In the genomic region with DNA sequence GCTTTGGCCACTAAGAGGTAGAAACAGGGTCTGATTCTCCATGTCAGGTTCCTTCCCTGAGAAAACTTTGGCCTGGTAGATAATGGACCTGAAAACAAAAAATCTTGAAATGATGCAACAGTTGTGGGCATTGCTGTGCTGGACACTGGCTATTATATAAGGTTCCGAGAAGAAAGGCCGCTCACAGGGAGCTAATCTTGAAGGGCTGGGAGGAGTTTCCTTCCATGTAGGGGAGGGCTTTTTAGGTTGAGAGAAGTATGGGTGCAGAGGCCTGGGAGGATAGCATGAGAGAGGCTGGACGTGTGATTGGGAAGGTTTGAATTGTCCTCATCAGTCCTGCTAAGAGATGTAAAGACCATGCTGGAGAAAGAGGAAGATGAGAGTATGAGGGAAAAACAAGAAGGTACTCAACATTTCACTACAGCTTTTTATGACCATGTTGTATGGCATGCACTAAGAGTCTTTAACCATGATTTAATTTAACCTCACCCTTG, we compare ENCODE assay signal across 2 cellular contexts.
TF ChIP-seq lines count a peak whose summit lies in the region.

No MANE protein-coding gene starts in this region.

TF ChIP-seq in GM23338, 12 proteins besides CTCF, POLR2A, EP300 and RAD21 (continues in another document):
- TF ChIP-seq, protein P1, sequence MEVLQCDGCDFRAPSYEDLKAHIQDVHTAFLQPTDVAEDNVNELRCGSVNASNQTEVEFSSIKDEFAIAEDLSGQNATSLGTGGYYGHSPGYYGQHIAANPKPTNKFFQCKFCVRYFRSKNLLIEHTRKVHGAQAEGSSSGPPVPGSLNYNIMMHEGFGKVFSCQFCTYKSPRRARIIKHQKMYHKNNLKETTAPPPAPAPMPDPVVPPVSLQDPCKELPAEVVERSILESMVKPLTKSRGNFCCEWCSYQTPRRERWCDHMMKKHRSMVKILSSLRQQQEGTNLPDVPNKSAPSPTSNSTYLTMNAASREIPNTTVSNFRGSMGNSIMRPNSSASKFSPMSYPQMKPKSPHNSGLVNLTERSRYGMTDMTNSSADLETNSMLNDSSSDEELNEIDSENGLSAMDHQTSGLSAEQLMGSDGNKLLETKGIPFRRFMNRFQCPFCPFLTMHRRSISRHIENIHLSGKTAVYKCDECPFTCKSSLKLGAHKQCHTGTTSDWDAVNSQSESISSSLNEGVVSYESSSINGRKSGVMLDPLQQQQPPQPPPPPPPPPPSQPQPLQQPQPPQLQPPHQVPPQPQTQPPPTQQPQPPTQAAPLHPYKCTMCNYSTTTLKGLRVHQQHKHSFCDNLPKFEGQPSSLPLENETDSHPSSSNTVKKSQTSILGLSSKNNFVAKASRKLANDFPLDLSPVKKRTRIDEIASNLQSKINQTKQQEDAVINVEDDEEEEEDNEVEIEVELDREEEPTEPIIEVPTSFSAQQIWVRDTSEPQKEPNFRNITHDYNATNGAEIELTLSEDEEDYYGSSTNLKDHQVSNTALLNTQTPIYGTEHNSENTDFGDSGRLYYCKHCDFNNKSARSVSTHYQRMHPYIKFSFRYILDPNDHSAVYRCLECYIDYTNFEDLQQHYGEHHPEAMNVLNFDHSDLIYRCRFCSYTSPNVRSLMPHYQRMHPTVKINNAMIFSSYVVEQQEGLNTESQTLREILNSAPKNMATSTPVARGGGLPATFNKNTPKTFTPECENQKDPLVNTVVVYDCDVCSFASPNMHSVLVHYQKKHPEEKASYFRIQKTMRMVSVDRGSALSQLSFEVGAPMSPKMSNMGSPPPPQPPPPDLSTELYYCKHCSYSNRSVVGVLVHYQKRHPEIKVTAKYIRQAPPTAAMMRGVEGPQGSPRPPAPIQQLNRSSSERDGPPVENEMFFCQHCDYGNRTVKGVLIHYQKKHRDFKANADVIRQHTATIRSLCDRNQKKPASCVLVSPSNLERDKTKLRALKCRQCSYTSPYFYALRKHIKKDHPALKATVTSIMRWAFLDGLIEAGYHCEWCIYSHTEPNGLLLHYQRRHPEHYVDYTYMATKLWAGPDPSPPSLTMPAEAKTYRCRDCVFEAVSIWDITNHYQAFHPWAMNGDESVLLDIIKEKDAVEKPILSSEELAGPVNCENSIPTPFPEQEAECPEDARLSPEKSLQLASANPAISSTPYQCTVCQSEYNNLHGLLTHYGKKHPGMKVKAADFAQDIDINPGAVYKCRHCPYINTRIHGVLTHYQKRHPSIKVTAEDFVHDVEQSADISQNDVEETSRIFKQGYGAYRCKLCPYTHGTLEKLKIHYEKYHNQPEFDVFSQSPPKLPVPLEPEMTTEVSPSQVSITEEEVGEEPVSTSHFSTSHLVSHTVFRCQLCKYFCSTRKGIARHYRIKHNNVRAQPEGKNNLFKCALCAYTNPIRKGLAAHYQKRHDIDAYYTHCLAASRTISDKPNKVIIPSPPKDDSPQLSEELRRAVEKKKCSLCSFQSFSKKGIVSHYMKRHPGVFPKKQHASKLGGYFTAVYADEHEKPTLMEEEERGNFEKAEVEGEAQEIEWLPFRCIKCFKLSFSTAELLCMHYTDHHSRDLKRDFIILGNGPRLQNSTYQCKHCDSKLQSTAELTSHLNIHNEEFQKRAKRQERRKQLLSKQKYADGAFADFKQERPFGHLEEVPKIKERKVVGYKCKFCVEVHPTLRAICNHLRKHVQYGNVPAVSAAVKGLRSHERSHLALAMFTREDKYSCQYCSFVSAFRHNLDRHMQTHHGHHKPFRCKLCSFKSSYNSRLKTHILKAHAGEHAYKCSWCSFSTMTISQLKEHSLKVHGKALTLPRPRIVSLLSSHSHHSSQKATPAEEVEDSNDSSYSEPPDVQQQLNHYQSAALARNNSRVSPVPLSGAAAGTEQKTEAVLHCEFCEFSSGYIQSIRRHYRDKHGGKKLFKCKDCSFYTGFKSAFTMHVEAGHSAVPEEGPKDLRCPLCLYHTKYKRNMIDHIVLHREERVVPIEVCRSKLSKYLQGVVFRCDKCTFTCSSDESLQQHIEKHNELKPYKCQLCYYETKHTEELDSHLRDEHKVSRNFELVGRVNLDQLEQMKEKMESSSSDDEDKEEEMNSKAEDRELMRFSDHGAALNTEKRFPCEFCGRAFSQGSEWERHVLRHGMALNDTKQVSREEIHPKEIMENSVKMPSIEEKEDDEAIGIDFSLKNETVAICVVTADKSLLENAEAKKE (CRISPR knock-in tag; IDR thresholded peaks at IDR 0.05): no peak
- no peak for TF ChIP-seq JUNB (IDR thresholded peaks at IDR 0.05; ENCODE audit: unreplicated experiment)
- no peak for TF ChIP-seq STAT1 (IDR thresholded peaks at IDR 0.05; ENCODE audit: unreplicated experiment)
- no peak for TF ChIP-seq EZH2phosphoT487 (IDR thresholded peaks at IDR 0.05; ENCODE audit: unreplicated experiment)
- TF ChIP-seq EZH2 (IDR thresholded peaks at IDR 0.05; ENCODE audit: low read depth, unreplicated experiment): no peak
- TF ChIP-seq ZNF114 (CRISPR knock-in tag; IDR thresholded peaks at IDR 0.05): no peak
- no peak for TF ChIP-seq NANOG (IDR thresholded peaks at IDR 0.05; ENCODE audit: borderline replicate concordance)
- TF ChIP-seq, protein P2, sequence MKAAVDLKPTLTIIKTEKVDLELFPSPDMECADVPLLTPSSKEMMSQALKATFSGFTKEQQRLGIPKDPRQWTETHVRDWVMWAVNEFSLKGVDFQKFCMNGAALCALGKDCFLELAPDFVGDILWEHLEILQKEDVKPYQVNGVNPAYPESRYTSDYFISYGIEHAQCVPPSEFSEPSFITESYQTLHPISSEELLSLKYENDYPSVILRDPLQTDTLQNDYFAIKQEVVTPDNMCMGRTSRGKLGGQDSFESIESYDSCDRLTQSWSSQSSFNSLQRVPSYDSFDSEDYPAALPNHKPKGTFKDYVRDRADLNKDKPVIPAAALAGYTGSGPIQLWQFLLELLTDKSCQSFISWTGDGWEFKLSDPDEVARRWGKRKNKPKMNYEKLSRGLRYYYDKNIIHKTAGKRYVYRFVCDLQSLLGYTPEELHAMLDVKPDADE (IDR thresholded peaks at IDR 0.05): no peak
- TF ChIP-seq CREB1 (CRISPR knock-in tag; IDR thresholded peaks at IDR 0.05; ENCODE audit: low read depth): no peak
- TF ChIP-seq, protein P3, sequence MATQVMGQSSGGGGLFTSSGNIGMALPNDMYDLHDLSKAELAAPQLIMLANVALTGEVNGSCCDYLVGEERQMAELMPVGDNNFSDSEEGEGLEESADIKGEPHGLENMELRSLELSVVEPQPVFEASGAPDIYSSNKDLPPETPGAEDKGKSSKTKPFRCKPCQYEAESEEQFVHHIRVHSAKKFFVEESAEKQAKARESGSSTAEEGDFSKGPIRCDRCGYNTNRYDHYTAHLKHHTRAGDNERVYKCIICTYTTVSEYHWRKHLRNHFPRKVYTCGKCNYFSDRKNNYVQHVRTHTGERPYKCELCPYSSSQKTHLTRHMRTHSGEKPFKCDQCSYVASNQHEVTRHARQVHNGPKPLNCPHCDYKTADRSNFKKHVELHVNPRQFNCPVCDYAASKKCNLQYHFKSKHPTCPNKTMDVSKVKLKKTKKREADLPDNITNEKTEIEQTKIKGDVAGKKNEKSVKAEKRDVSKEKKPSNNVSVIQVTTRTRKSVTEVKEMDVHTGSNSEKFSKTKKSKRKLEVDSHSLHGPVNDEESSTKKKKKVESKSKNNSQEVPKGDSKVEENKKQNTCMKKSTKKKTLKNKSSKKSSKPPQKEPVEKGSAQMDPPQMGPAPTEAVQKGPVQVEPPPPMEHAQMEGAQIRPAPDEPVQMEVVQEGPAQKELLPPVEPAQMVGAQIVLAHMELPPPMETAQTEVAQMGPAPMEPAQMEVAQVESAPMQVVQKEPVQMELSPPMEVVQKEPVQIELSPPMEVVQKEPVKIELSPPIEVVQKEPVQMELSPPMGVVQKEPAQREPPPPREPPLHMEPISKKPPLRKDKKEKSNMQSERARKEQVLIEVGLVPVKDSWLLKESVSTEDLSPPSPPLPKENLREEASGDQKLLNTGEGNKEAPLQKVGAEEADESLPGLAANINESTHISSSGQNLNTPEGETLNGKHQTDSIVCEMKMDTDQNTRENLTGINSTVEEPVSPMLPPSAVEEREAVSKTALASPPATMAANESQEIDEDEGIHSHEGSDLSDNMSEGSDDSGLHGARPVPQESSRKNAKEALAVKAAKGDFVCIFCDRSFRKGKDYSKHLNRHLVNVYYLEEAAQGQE (IDR thresholded peaks at IDR 0.05; ENCODE audit: unreplicated experiment): no peak

TF ChIP-seq in K562, 482 proteins besides CTCF, POLR2A, EP300 and RAD21:
- TF ChIP-seq, protein P4, sequence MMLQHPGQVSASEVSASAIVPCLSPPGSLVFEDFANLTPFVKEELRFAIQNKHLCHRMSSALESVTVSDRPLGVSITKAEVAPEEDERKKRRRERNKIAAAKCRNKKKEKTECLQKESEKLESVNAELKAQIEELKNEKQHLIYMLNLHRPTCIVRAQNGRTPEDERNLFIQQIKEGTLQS (IDR thresholded peaks at IDR 0.05): 0 out of 2 replicates have a peak, but pooled peaks have one; percentile 21
- TF ChIP-seq, protein P4 (CRISPR knock-in tag; conservative IDR thresholded peaks at IDR 0.05): no peak
- TF ChIP-seq, protein P5, sequence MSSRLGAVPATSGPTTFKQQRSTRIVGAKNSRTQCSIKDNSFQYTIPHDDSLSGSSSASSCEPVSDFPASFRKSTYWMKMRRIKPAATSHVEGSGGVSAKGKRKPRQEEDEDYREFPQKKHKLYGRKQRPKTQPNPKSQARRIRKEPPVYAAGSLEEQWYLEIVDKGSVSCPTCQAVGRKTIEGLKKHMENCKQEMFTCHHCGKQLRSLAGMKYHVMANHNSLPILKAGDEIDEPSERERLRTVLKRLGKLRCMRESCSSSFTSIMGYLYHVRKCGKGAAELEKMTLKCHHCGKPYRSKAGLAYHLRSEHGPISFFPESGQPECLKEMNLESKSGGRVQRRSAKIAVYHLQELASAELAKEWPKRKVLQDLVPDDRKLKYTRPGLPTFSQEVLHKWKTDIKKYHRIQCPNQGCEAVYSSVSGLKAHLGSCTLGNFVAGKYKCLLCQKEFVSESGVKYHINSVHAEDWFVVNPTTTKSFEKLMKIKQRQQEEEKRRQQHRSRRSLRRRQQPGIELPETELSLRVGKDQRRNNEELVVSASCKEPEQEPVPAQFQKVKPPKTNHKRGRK (tag; IDR thresholded peaks at IDR 0.05): no peak
- TF ChIP-seq, protein P6, sequence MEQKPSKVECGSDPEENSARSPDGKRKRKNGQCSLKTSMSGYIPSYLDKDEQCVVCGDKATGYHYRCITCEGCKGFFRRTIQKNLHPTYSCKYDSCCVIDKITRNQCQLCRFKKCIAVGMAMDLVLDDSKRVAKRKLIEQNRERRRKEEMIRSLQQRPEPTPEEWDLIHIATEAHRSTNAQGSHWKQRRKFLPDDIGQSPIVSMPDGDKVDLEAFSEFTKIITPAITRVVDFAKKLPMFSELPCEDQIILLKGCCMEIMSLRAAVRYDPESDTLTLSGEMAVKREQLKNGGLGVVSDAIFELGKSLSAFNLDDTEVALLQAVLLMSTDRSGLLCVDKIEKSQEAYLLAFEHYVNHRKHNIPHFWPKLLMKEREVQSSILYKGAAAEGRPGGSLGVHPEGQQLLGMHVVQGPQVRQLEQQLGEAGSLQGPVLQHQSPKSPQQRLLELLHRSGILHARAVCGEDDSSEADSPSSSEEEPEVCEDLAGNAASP (IDR thresholded peaks at IDR 0.05): no peak
- TF ChIP-seq, protein P7, sequence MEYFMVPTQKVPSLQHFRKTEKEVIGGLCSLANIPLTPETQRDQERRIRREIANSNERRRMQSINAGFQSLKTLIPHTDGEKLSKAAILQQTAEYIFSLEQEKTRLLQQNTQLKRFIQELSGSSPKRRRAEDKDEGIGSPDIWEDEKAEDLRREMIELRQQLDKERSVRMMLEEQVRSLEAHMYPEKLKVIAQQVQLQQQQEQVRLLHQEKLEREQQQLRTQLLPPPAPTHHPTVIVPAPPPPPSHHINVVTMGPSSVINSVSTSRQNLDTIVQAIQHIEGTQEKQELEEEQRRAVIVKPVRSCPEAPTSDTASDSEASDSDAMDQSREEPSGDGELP (CRISPR knock-in tag; IDR thresholded peaks at IDR 0.05; ENCODE audit: borderline replicate concordance): no peak
- no peak for TF ChIP-seq KLF1 (tag; IDR thresholded peaks at IDR 0.05)
- TF ChIP-seq, protein P8, sequence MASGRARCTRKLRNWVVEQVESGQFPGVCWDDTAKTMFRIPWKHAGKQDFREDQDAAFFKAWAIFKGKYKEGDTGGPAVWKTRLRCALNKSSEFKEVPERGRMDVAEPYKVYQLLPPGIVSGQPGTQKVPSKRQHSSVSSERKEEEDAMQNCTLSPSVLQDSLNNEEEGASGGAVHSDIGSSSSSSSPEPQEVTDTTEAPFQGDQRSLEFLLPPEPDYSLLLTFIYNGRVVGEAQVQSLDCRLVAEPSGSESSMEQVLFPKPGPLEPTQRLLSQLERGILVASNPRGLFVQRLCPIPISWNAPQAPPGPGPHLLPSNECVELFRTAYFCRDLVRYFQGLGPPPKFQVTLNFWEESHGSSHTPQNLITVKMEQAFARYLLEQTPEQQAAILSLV (tag; IDR thresholded peaks at IDR 0.05): peak; percentile 60; the same call in 1 of the 2 replicates
- TF ChIP-seq, protein P9, sequence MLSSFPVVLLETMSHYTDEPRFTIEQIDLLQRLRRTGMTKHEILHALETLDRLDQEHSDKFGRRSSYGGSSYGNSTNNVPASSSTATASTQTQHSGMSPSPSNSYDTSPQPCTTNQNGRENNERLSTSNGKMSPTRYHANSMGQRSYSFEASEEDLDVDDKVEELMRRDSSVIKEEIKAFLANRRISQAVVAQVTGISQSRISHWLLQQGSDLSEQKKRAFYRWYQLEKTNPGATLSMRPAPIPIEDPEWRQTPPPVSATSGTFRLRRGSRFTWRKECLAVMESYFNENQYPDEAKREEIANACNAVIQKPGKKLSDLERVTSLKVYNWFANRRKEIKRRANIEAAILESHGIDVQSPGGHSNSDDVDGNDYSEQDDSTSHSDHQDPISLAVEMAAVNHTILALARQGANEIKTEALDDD (IDR thresholded peaks at IDR 0.05): no peak
- TF ChIP-seq, protein P10, sequence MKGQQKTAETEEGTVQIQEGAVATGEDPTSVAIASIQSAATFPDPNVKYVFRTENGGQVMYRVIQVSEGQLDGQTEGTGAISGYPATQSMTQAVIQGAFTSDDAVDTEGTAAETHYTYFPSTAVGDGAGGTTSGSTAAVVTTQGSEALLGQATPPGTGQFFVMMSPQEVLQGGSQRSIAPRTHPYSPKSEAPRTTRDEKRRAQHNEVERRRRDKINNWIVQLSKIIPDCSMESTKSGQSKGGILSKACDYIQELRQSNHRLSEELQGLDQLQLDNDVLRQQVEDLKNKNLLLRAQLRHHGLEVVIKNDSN (CRISPR knock-in tag; IDR thresholded peaks at IDR 0.05): no peak
